ENCODE assay signal across 20 cellular contexts in the genomic region with DNA sequence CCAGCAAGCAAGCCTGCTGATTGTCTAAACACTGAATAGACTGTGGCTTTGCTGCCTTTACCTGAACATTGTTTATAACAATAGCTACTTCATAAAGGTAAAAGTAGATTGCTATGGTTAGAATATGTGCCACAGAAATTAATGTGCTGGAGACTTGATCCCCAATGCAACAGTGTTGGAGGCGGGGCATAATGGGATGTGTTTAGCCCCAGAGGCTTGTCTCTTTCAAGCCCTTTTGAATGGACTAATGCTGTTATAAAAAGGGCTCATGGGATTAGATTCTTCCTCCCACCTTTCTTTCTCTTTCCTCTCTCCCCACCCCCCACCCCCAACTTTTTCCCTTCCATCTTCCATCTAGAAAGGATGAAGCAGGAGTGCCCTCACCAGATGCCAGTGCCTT.
"Had no signal": no experiment of that assay in that cellular context is flagged by ENCODE, and none has a peak within 500 bp of the region (broad histone marks: within the 10 kb centered on the region; RNA-seq: fewer than 3 reads in every experiment).

No MANE protein-coding gene starts in this region.

- H3K4me3 ChIP-seq: SJCRH30 had no signal

- DNase-seq: IMR-90, Kasumi-1, MM.1S, NCI-H1092 treated with DMSO at 0.1 percent for 48 hours, NCI-H1436, NCI-H187, NCI-H2029, NCI-H2081 treated with DMSO at 0.1 percent for 48 hours, NCI-H2171 treated with DMSO at 0.1 percent for 48 hours, NCI-H345, NCI-H446 treated with DMSO at 0.1 percent for 48 hours, NCI-H510A treated with DMSO at 0.1 percent for 48 hours, NCI-H526, SHP77 treated with DMSO at 0.1 percent for 48 hours, SJCRH30, T-helper 1 cell had no signal

- H3K27me3 ChIP-seq: SJCRH30 had no signal

- ATAC-seq: SK-N-SH treated with all-trans-retinoic acid at 6 μM for 48 hours had no signal

- H3K4me2 ChIP-seq: KMS-11 had no signal

- FAIRE-seq: RCC 7860 had no signal

- H3K27ac ChIP-seq: KMS-11, RWPE1, SJCRH30 had no signal

- H3K36me3 ChIP-seq: SJCRH30 had no signal

- H3K4me1 ChIP-seq: SJCRH30 had no signal
